In the genomic region with DNA sequence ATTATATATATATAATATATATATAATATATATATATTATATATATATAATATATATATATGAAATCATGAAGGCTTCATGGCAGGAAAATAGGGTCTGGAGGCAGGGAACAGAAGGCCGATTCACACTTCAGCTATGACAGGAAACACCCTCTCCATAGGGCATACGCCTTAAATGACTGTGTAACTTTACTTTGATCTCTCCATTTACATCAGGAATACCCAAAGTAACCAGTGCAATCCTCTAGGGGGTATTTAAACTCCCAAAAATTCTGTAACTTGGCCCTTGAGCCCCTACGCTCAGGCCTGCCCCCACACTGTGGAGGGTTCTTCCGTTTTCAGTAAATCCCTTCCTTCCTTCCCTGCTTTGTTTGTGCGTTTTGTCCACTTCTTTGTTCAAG, we compare ENCODE assay signal across 1 cellular context.
TF ChIP-seq lines count a peak whose summit lies in the region.

No MANE protein-coding gene starts in this region.

TF ChIP-seq in K562, 482 proteins besides CTCF, POLR2A, EP300 and RAD21:
- TF ChIP-seq, protein P1, sequence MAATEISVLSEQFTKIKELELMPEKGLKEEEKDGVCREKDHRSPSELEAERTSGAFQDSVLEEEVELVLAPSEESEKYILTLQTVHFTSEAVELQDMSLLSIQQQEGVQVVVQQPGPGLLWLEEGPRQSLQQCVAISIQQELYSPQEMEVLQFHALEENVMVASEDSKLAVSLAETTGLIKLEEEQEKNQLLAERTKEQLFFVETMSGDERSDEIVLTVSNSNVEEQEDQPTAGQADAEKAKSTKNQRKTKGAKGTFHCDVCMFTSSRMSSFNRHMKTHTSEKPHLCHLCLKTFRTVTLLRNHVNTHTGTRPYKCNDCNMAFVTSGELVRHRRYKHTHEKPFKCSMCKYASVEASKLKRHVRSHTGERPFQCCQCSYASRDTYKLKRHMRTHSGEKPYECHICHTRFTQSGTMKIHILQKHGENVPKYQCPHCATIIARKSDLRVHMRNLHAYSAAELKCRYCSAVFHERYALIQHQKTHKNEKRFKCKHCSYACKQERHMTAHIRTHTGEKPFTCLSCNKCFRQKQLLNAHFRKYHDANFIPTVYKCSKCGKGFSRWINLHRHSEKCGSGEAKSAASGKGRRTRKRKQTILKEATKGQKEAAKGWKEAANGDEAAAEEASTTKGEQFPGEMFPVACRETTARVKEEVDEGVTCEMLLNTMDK (IDR thresholded peaks at IDR 0.05; ENCODE audit: borderline replicate concordance, insufficient read depth, low read depth, low read length, poor library complexity, severe bottlenecking) = no peak
- TF ChIP-seq SRSF3 (IDR thresholded peaks at IDR 0.05; ENCODE audit: insufficient read depth, low read length) (no peak), ZNF175 (CRISPR knock-in tag; IDR thresholded peaks at IDR 0.05; ENCODE audit: low read depth) (no peak), U2AF2 (optimal IDR thresholded peaks at IDR 0.05; ENCODE audit: low read depth, low read length) (no peak), SMAD1 (IDR thresholded peaks at IDR 0.05; ENCODE audit: low read depth, low read length, partially characterized antibody) (no peak), CREBBP (IDR thresholded peaks at IDR 0.05; ENCODE audit: low read depth, low read length) (no peak), BACH1 (tag; IDR thresholded peaks at IDR 0.05) (no peak), CHCHD3 (CRISPR knock-in tag; IDR thresholded peaks at IDR 0.05) (no peak), ESRRA (IDR thresholded peaks at IDR 0.05; ENCODE audit: borderline replicate concordance, low read depth) (no peak), IFI16 (CRISPR knock-in tag; IDR thresholded peaks at IDR 0.05) (no peak), FOXJ2 (tag; IDR thresholded peaks at IDR 0.05) (no peak), CBX3 (IDR thresholded peaks at IDR 0.05; ENCODE audit: borderline replicate concordance in 1 of 2, low read length in 2 of 2) (no peak), ZBTB8A (IDR thresholded peaks at IDR 0.05; ENCODE audit: partially characterized antibody) (no peak), BRF1 (IDR thresholded peaks at IDR 0.05; ENCODE audit: borderline replicate concordance, extremely low read depth, insufficient read length) (no peak), SIN3A (IDR thresholded peaks at IDR 0.05; ENCODE audit: borderline replicate concordance in 2 of 2, control insufficient read depth in 1 of 2, low read depth in 2 of 2, low read length in 2 of 2) (no peak)
- TF ChIP-seq, protein P2, sequence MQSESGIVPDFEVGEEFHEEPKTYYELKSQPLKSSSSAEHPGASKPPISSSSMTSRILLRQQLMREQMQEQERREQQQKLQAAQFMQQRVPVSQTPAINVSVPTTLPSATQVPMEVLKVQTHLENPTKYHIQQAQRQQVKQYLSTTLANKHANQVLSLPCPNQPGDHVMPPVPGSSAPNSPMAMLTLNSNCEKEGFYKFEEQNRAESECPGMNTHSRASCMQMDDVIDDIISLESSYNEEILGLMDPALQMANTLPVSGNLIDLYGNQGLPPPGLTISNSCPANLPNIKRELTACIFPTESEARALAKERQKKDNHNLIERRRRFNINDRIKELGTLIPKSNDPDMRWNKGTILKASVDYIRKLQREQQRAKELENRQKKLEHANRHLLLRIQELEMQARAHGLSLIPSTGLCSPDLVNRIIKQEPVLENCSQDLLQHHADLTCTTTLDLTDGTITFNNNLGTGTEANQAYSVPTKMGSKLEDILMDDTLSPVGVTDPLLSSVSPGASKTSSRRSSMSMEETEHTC (IDR thresholded peaks at IDR 0.05) = no peak
- TF ChIP-seq, protein P3, sequence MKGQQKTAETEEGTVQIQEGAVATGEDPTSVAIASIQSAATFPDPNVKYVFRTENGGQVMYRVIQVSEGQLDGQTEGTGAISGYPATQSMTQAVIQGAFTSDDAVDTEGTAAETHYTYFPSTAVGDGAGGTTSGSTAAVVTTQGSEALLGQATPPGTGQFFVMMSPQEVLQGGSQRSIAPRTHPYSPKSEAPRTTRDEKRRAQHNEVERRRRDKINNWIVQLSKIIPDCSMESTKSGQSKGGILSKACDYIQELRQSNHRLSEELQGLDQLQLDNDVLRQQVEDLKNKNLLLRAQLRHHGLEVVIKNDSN (CRISPR knock-in tag; IDR thresholded peaks at IDR 0.05) = no peak
- TF ChIP-seq, protein P4, sequence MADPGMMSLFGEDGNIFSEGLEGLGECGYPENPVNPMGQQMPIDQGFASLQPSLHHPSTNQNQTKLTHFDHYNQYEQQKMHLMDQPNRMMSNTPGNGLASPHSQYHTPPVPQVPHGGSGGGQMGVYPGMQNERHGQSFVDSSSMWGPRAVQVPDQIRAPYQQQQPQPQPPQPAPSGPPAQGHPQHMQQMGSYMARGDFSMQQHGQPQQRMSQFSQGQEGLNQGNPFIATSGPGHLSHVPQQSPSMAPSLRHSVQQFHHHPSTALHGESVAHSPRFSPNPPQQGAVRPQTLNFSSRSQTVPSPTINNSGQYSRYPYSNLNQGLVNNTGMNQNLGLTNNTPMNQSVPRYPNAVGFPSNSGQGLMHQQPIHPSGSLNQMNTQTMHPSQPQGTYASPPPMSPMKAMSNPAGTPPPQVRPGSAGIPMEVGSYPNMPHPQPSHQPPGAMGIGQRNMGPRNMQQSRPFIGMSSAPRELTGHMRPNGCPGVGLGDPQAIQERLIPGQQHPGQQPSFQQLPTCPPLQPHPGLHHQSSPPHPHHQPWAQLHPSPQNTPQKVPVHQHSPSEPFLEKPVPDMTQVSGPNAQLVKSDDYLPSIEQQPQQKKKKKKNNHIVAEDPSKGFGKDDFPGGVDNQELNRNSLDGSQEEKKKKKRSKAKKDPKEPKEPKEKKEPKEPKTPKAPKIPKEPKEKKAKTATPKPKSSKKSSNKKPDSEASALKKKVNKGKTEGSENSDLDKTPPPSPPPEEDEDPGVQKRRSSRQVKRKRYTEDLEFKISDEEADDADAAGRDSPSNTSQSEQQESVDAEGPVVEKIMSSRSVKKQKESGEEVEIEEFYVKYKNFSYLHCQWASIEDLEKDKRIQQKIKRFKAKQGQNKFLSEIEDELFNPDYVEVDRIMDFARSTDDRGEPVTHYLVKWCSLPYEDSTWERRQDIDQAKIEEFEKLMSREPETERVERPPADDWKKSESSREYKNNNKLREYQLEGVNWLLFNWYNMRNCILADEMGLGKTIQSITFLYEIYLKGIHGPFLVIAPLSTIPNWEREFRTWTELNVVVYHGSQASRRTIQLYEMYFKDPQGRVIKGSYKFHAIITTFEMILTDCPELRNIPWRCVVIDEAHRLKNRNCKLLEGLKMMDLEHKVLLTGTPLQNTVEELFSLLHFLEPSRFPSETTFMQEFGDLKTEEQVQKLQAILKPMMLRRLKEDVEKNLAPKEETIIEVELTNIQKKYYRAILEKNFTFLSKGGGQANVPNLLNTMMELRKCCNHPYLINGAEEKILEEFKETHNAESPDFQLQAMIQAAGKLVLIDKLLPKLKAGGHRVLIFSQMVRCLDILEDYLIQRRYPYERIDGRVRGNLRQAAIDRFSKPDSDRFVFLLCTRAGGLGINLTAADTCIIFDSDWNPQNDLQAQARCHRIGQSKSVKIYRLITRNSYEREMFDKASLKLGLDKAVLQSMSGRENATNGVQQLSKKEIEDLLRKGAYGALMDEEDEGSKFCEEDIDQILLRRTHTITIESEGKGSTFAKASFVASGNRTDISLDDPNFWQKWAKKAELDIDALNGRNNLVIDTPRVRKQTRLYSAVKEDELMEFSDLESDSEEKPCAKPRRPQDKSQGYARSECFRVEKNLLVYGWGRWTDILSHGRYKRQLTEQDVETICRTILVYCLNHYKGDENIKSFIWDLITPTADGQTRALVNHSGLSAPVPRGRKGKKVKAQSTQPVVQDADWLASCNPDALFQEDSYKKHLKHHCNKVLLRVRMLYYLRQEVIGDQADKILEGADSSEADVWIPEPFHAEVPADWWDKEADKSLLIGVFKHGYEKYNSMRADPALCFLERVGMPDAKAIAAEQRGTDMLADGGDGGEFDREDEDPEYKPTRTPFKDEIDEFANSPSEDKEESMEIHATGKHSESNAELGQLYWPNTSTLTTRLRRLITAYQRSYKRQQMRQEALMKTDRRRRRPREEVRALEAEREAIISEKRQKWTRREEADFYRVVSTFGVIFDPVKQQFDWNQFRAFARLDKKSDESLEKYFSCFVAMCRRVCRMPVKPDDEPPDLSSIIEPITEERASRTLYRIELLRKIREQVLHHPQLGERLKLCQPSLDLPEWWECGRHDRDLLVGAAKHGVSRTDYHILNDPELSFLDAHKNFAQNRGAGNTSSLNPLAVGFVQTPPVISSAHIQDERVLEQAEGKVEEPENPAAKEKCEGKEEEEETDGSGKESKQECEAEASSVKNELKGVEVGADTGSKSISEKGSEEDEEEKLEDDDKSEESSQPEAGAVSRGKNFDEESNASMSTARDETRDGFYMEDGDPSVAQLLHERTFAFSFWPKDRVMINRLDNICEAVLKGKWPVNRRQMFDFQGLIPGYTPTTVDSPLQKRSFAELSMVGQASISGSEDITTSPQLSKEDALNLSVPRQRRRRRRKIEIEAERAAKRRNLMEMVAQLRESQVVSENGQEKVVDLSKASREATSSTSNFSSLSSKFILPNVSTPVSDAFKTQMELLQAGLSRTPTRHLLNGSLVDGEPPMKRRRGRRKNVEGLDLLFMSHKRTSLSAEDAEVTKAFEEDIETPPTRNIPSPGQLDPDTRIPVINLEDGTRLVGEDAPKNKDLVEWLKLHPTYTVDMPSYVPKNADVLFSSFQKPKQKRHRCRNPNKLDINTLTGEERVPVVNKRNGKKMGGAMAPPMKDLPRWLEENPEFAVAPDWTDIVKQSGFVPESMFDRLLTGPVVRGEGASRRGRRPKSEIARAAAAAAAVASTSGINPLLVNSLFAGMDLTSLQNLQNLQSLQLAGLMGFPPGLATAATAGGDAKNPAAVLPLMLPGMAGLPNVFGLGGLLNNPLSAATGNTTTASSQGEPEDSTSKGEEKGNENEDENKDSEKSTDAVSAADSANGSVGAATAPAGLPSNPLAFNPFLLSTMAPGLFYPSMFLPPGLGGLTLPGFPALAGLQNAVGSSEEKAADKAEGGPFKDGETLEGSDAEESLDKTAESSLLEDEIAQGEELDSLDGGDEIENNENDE (IDR thresholded peaks at IDR 0.05; ENCODE audit: low read depth, low read length) = no peak
- TF ChIP-seq, protein P5, sequence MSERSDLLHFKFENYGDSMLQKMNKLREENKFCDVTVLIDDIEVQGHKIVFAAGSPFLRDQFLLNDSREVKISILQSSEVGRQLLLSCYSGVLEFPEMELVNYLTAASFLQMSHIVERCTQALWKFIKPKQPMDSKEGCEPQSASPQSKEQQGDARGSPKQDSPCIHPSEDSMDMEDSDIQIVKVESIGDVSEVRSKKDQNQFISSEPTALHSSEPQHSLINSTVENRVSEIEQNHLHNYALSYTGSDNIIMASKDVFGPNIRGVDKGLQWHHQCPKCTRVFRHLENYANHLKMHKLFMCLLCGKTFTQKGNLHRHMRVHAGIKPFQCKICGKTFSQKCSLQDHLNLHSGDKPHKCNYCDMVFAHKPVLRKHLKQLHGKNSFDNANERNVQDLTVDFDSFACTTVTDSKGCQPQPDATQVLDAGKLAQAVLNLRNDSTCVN (CRISPR knock-in tag; IDR thresholded peaks at IDR 0.05) = no peak
